Comparison of ENCODE assay signal across 15 cellular contexts in genomic region chr5:132406144-132406783, GRCh38. TPM values are rescaled to one million over a fixed set of nuclear protein-coding genes. Genes with fewer than 3 reads are reported as not detected.
DNase-seq lines count a peak whose midpoint lies in the region; ATAC-seq lines count a peak whose summit lies in the region.
"Had no signal": no experiment of that assay in that cellular context is flagged by ENCODE, and none has a peak within 500 bp of the region (broad histone marks: within the 10 kb centered on the region; RNA-seq: fewer than 3 reads in every experiment).

No MANE protein-coding gene starts in this region.

- CTCF ChIA-PET in T-cell (lab: Charles Lee): interaction anchor here in 1 of 2 donors (0.7 to 1.9 kb wide), 3 partner anchors 15 to 20 kb away, joined by 3 to 9 read pairs (median 4); no protein-coding TSS in a partner anchor

- H3K4me3 Mint-ChIP-seq in T-cell (peak overlapping the region in 1 of 3 donors; percentile 2), naive B cell (peak overlapping the region in 5 of 8 donors; percentile 17 to 61 (median 44))
- H3K4me3 Mint-ChIP-seq: activated naive CD4-positive, alpha-beta T cell treated with anti-CD3 and anti-CD28 coated beads, Interleukin-2, amount 10 ng/mL, durations not matched to agents 7 days and 5 days had no signal

- POLR2A ChIA-PET in T-cell (lab: Charles Lee): no interaction called here

- peak in 2 of 3 experiments; percentile 3 to 25 for DNase-seq in NCI-H1417 (lab: John Stamatoyannopoulos, UW)
- no peak for DNase-seq in NCI-H1417 treated with DMSO at 0.1 percent for 48 hours (lab: John Stamatoyannopoulos, UW)
- DNase-seq in Ammon's horn (ENCODE audit: low spot score): peak; percentile 79
- DNase-seq in T-cell: no peak
- no peak for DNase-seq in naive B cell
- DNase-seq in activated effector memory CD4-positive, alpha-beta T cell treated with anti-CD3 and anti-CD28 coated beads, Interleukin-2, amount 50 U/mL, for 16 hours: no peak
- DNase-seq in cardiac septum (ENCODE audit: low spot score): no peak
- DNase-seq in NCI-H1092 (lab: John Stamatoyannopoulos, UW): no peak
- DNase-seq: activated naive CD4-positive, alpha-beta T cell treated with anti-CD3 and anti-CD28 coated beads, Interleukin-2, amount 10 ng/mL, durations not matched to agents 7 days and 5 days; foreskin melanocyte; mucosa of descending colon; NCI-H1048; NCI-H2029 treated with DMSO at 0.1 percent for 48 hours; NCI-H524 treated with DMSO at 0.1 percent for 48 hours; stimulated activated naive CD4-positive, alpha-beta T cell had no signal

- ATAC-seq in T-cell (replicated peaks in 1 of 4): no peak
- ATAC-seq in naive B cell (ENCODE audit: low read depth in 2 of 2): no peak
- ATAC-seq: mucosa of descending colon had no signal

- intact Hi-C loops in cardiac septum (cut with DNase I): no loop called here

- peaks cover 72 to 83% (median 77%) of the 10 kb centered on the region in 3 donors for H3K4me1 Mint-ChIP-seq in T-cell
- H3K4me1 Mint-ChIP-seq in naive B cell: peaks cover 32 to 54% (median 39%) of the 10 kb centered on the region in 3 donors

- peaks cover 10% of the 10 kb centered on the region for H3K36me3 Mint-ChIP-seq in T-cell
- H3K36me3 Mint-ChIP-seq in naive B cell: peaks cover 0 to 9% of the 10 kb centered on the region in 2 donors

- H3K27ac Mint-ChIP-seq in T-cell (peak overlapping the region; percentile 96 to 97), naive B cell (peak overlapping the region in 2 of 6 donors; percentile 1 to 9)
- H3K27ac Mint-ChIP-seq: activated naive CD4-positive, alpha-beta T cell treated with anti-CD3 and anti-CD28 coated beads, Interleukin-2, amount 10 ng/mL, durations not matched to agents 7 days and 5 days had no signal

- H3K27me3 Mint-ChIP-seq in T-cell (no peaks in the 10 kb centered on the region), naive B cell (no peaks in the 10 kb centered on the region)
- H3K27me3 Mint-ChIP-seq: activated naive CD4-positive, alpha-beta T cell treated with anti-CD3 and anti-CD28 coated beads, Interleukin-2, amount 10 ng/mL, durations not matched to agents 7 days and 5 days had no signal

- peaks cover 0 to 5% (median 0%) of the 10 kb centered on the region in 3 donors for H3K9me3 Mint-ChIP-seq in T-cell
- peaks cover 0 to 5% (median 0%) of the 10 kb centered on the region in 7 donors for H3K9me3 Mint-ChIP-seq in naive B cell

RNA-seq across cellular contexts. Expression of gene SLC22A5, which starts 36.8 kb away (rescaled TPM):
- total RNA-seq in T-cell: 10 to 100 TPM in 2 of 5 donors, 1 to 10 TPM in 3; 4.8 to 14.0 (median 7.6) TPM
- 1 to 10 TPM; 1.5 to 3.1 (median 1.9) TPM for polyA plus RNA-seq in naive B cell (ENCODE audit: low read depth in 6 of 6)
- 9.2 TPM for total RNA-seq in cardiac septum

Comparison
In these comparisons a context has a peak if more than half of its experiments do, and no peak if none do; other contexts are left out.
1. DNase-seq: peak in NCI-H1417 (2 of 3) and Ammon's horn (single experiment); none in NCI-H1417 treated with DMSO at 0.1 percent for 48 hours (single experiment), T-cell (0 of 34), naive B cell (single experiment), activated effector memory CD4-positive, alpha-beta T cell treated with anti-CD3 and anti-CD28 coated beads, Interleukin-2, amount 50 U/mL, for 16 hours (single experiment), cardiac septum (single experiment) and NCI-H1092 (single experiment).